In the genomic region with DNA sequence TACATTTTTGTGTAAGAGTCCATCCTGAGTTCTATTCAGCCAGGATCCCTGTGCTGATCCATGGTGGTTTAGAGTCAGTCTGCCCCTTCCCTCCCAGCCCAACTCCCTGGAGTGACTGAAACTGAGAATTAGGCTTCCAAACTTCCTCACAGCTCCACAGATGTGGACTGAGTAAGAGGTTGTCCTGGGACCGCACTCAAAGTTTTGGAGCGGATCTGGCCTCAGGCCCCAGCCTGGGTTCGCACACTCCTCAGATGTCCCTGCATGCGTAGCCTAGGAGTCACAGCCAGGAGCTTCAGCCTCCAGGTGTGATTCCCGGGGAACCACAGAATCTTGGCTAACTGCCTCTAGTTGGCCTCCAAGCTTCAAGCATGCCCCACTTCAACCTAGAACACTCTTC, we compare ENCODE assay signal across 23 cellular contexts.
"Had no signal": no experiment of that assay in that cellular context is flagged by ENCODE, and none has a peak within 500 bp of the region (broad histone marks: within the 10 kb centered on the region; RNA-seq: fewer than 3 reads in every experiment).

No MANE protein-coding gene starts in this region.

- H3K36me3 ChIP-seq: MG63, SJCRH30 had no signal

- H3K27me3 ChIP-seq: MG63, SJCRH30 had no signal

- H3K27ac ChIP-seq: SJCRH30 had no signal

- ATAC-seq: HepG2, SK-N-SH treated with all-trans-retinoic acid at 6 μM for 48 hours had no signal

- H3K4me3 ChIP-seq: MG63, SJCRH30 had no signal

- DNase-seq: IMR-90, Karpas-422, KG1, MG63, NCI-H1092, NCI-H1105 treated with DMSO at 0.1 percent for 48 hours, NCI-H1417 treated with DMSO at 0.1 percent for 48 hours, NCI-H146, NCI-H1694 treated with DMSO at 0.1 percent for 48 hours, NCI-H1930, NCI-H2081, NCI-H2171, NCI-H226, NCI-H446, NCI-H510A, NCI-H524 treated with DMSO at 0.1 percent for 48 hours, NCI-H69, NCI-H774, RPMI8226, SHP77 treated with DMSO at 0.1 percent for 48 hours, SJCRH30 had no signal

- H3K4me1 ChIP-seq: SJCRH30 had no signal
